ENCODE assay signal across 9 cellular contexts in genomic region chr10:97718659-97719142, GRCh38. TPM values are rescaled to one million over a fixed set of nuclear protein-coding genes. Genes with fewer than 3 reads are reported as not detected.
DNase-seq lines count a peak whose midpoint lies in the region; ATAC-seq, FAIRE-seq and TF ChIP-seq lines count a peak whose summit lies in the region.
"Had no signal": no experiment of that assay in that cellular context is flagged by ENCODE, and none has a peak within 500 bp of the region (broad histone marks: within the 10 kb centered on the region; RNA-seq: fewer than 3 reads in every experiment).

No MANE protein-coding gene starts in this region.

- DNase-seq in HTR-8/SVneo (ENCODE audit: insufficient read length, low spot score): no peak
- DNase-seq in Peyer's patch: peak in 2 of 3 donors; percentile 88 to 93
- DNase-seq in head of caudate nucleus: peak in 40 of 42 donors; percentile 25 to 84 (median 64)
- no peak for DNase-seq in RKO (ENCODE audit: low spot score)
- DNase-seq in stimulated activated CD4-positive, alpha-beta T cell treated with anti-CD3 and anti-CD28 coated beads, Interleukin-1b, Interleukin-23, amount 100 ng/mL, for 48 hours: no peak
- no peak for DNase-seq in activated gamma-delta T cell (lab: John Stamatoyannopoulos, UW)
- DNase-seq: effector memory CD4-positive, alpha-beta T cell had no signal

- H3K36me3 ChIP-seq in Peyer's patch (no peaks in the 10 kb centered on the region), skeletal muscle satellite cell (ENCODE audit: insufficient read depth, low read length) (peaks cover 40% of the 10 kb centered on the region)

- H3K9me3 ChIP-seq in Peyer's patch: no peaks in the 10 kb centered on the region
- no peaks in the 10 kb centered on the region for H3K9me3 ChIP-seq in skeletal muscle satellite cell (replicated peaks; ENCODE audit: low read length)

- H3K27ac ChIP-seq in Peyer's patch: peak overlapping the region in 3 of 4 donors; percentile 54 to 89 (median 59)

- H3K4me2 ChIP-seq in skeletal muscle satellite cell (ENCODE audit: low read length): peak overlapping the region; percentile 19

- H3K27me3 ChIP-seq in Peyer's patch (no peaks in the 10 kb centered on the region), skeletal muscle satellite cell (ENCODE audit: control insufficient read depth, insufficient read depth, low read length) (no peaks in the 10 kb centered on the region)

- no peak for ATAC-seq in GM21447 (IDR thresholded peaks at IDR 0.05; ENCODE audit: unreplicated experiment)

- H3K9ac ChIP-seq in skeletal muscle satellite cell (ENCODE audit: low read depth, low read length): peak overlapping the region; percentile 15

- peak; percentile 9 for FAIRE-seq in HTR-8/SVneo (lab: Jason Lieb, UNC)

- intact Hi-C loops in head of caudate nucleus (cut with DNase I): no loop called here

- no peak for TF ChIP-seq CTCF in Peyer's patch (IDR thresholded peaks at IDR 0.05)

- H3K4me1 ChIP-seq in Peyer's patch: peaks cover 0 to 37% (median 7%) of the 10 kb centered on the region in 4 donors
- peaks cover 34% of the 10 kb centered on the region for H3K4me1 ChIP-seq in skeletal muscle satellite cell (ENCODE audit: control insufficient read depth, insufficient read depth, low read length)

- no peak overlapping the region for H3K4me3 ChIP-seq in Peyer's patch
- no peak overlapping the region for H3K4me3 ChIP-seq in skeletal muscle satellite cell (ENCODE audit: low read length)

- peak in 1 of 2 donors; percentile 69 for TF ChIP-seq POLR2A in Peyer's patch (IDR thresholded peaks at IDR 0.05)

RNA-seq across cellular contexts. Expression of gene MARVELD1, which starts 5.2 kb away (rescaled TPM):
- 10 to 100 TPM in 1 of 4 donors, 1 to 10 TPM in 3; 3.5 to 10.3 (median 7.1) TPM for total RNA-seq in Peyer's patch
- total RNA-seq in skeletal muscle satellite cell (2012; rRNA removed): 35.7 and 36.9 TPM in 2 replicates

RNA-seq across cellular contexts. Expression of gene ZFYVE27, which starts 18.2 kb away (rescaled TPM):
- total RNA-seq in Peyer's patch: 100 to 1,000 TPM in 1 of 4 donors, 10 to 100 TPM in 3; 61.1 to 121 (median 89.3) TPM
- 15.7 and 16.6 TPM in 2 replicates for total RNA-seq in skeletal muscle satellite cell (2012; rRNA removed)

RNA-seq across cellular contexts. Expression of gene AVPI1, which starts 31.7 kb away (rescaled TPM):
- total RNA-seq in Peyer's patch: 10 to 100 TPM; 15.7 to 66.5 (median 47.4) TPM
- 19.0 and 19.9 TPM in 2 replicates for total RNA-seq in skeletal muscle satellite cell (2012; rRNA removed)

RNA-seq across cellular contexts. Expression of gene SFRP5, which starts 53.1 kb away (rescaled TPM):
- total RNA-seq in Peyer's patch: 10 to 100 TPM in 3 of 4 donors, not detected in 1; 18.0 to 67.3 (median 48.9) TPM
- total RNA-seq in skeletal muscle satellite cell (2012; rRNA removed): under 0.01 TPM in 1 of 2 replicates, not detected in the other

Comparison
In these comparisons a context has a peak if more than half of its experiments do, and no peak if none do; other contexts are left out.
1. DNase-seq: peak in Peyer's patch (2 of 3) and head of caudate nucleus (40 of 42); none in HTR-8/SVneo (single experiment), RKO (single experiment), stimulated activated CD4-positive, alpha-beta T cell treated with anti-CD3 and anti-CD28 coated beads, Interleukin-1b, Interleukin-23, amount 100 ng/mL, for 48 hours (single experiment) and activated gamma-delta T cell (single experiment).